ENCODE assay signal across 10 cellular contexts in the genomic region with DNA sequence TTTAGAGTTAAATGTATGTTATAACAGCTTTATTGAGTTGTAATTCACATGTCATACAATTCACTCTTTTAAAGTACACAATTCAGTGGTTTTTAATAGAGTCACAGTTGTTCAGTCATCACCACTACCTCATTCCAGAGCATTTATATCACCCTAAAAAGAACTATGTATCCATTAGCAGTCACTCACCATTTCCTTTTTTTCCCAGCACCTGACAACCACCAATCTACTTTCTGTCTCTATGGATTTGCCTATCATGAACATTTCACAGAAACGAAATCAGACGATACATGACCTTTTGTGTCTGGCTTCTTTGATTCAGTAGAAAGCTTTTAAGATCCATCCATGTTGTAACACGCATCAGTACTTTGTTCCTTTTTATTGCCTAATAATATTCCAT. TPM values are rescaled to one million over a fixed set of nuclear protein-coding genes. Genes with fewer than 3 reads are reported as not detected.
"Had no signal": no experiment of that assay in that cellular context is flagged by ENCODE, and none has a peak within 500 bp of the region (broad histone marks: within the 10 kb centered on the region; RNA-seq: fewer than 3 reads in every experiment).

No MANE protein-coding gene starts in this region.

- H3K4me3 Mint-ChIP-seq: activated naive CD4-positive, alpha-beta T cell treated with anti-CD3 and anti-CD28 coated beads, Interleukin-2, amount 50 U/mL, for 24 hours; natural killer cell; stimulated activated effector memory CD8-positive, alpha-beta T cell treated with anti-CD3 and anti-CD28 coated beads, Interleukin-12 subunit alpha, Interleukin-12 subunit beta, amount 100 ng/mL, for 72 hours had no signal

- H3K9me3 Mint-ChIP-seq: activated naive CD4-positive, alpha-beta T cell treated with anti-CD3 and anti-CD28 coated beads, Interleukin-2, amount 50 U/mL, for 24 hours; activated T-helper 2 cell treated with anti-CD3 and anti-CD28 coated beads, Interferon-gamma antibody, Interleukin-2, Interleukin-4, amounts not matched to agents 10 μg/mL and 5 μg/mL and 100 μg/mL, durations not matched to agents 14 hours and 24 hours and 36 hours; natural killer cell; stimulated activated effector memory CD8-positive, alpha-beta T cell treated with anti-CD3 and anti-CD28 coated beads, Interleukin-12 subunit alpha, Interleukin-12 subunit beta, amount 100 ng/mL, for 72 hours had no signal

- H3K27ac Mint-ChIP-seq: activated naive CD4-positive, alpha-beta T cell treated with anti-CD3 and anti-CD28 coated beads, Interleukin-2, amount 50 U/mL, for 24 hours; activated T-helper 2 cell treated with anti-CD3 and anti-CD28 coated beads, Interferon-gamma antibody, Interleukin-2, Interleukin-4, amounts not matched to agents 10 μg/mL and 5 μg/mL and 100 μg/mL, durations not matched to agents 14 hours and 24 hours and 36 hours; natural killer cell; stimulated activated effector memory CD8-positive, alpha-beta T cell treated with anti-CD3 and anti-CD28 coated beads, Interleukin-12 subunit alpha, Interleukin-12 subunit beta, amount 100 ng/mL, for 72 hours had no signal

- DNase-seq: activated CD4-positive, alpha-beta T cell treated with anti-CD3 and anti-CD28 coated beads, Interleukin-2, amount 50 U/mL, for 1 hour; hypothalamus; left colon; natural killer cell; right cardiac atrium; tibial artery had no signal

- H3K4me1 Mint-ChIP-seq: activated naive CD4-positive, alpha-beta T cell treated with anti-CD3 and anti-CD28 coated beads, Interleukin-2, amount 50 U/mL, for 24 hours; natural killer cell; stimulated activated effector memory CD8-positive, alpha-beta T cell treated with anti-CD3 and anti-CD28 coated beads, Interleukin-12 subunit alpha, Interleukin-12 subunit beta, amount 100 ng/mL, for 72 hours had no signal

- H3K36me3 Mint-ChIP-seq: activated naive CD4-positive, alpha-beta T cell treated with anti-CD3 and anti-CD28 coated beads, Interleukin-2, amount 50 U/mL, for 24 hours; natural killer cell; stimulated activated effector memory CD8-positive, alpha-beta T cell treated with anti-CD3 and anti-CD28 coated beads, Interleukin-12 subunit alpha, Interleukin-12 subunit beta, amount 100 ng/mL, for 72 hours had no signal

RNA-seq across cellular contexts. Expression of gene FRAS1, which starts 52.9 kb away (rescaled TPM):
- total RNA-seq: activated T-helper 2 cell treated with anti-CD3 and anti-CD28 coated beads, Interferon-gamma antibody, Interleukin-2, Interleukin-4, amounts not matched to agents 10 μg/mL and 5 μg/mL and 100 μg/mL, durations not matched to agents 14 hours and 24 hours and 36 hours; T-helper 2 cell treated with Interferon-gamma antibody and Interleukin-4, amounts not matched to agents 100 ng/mL and 5 ng/mL, for 36 hours had no signal
